8 cellular contexts compared by ENCODE assay signal in the genomic region with DNA sequence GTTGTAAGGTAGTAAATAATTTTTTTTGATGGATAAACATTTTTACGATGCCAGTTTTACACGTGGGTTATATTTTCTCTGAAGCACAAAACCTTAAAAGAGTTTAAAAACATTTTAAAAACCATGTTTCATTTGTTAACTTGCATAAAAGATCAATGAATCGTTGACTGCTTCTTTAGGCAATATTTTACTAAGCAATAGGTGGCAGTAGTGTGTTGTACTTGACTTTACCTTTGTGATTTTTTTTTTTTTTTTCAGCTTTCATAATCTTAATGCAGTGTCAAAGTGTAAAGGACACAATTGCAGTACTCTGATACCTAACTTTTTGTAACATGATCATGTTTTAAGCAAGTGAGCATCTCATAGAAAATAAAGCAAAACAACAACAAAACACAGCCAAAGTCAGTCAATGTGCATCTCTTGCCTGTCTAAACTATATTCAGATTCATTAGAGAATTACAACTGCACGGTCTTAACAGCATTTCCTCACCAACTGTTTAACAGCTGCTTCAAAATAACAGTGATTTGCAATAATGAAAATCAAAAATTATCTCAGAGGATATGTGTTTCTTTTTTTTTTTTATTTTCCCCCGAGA. TPM values are rescaled to one million over a fixed set of nuclear protein-coding genes. Genes with fewer than 3 reads are reported as not detected.
A peak's percentile ranks its signal among the peaks of the same experiment; 100 is the strongest.
DNase-seq lines count a peak whose midpoint lies in the region; ATAC-seq, FAIRE-seq and TF ChIP-seq lines count a peak whose summit lies in the region.

No MANE protein-coding gene starts in this region.

- no peak for ATAC-seq in HCT116
- no peak for ATAC-seq in GM21529 (IDR thresholded peaks at IDR 0.05; ENCODE audit: unreplicated experiment)
- no peak for ATAC-seq in activated T-helper 17 cell treated with anti-CD3 and anti-CD28 coated beads, Interleukin-2, amount 50 U/mL, for 72 hours (replicated peaks)

- no peaks in the 10 kb centered on the region for H3K36me3 Mint-ChIP-seq in Calu3 (ENCODE audit: insufficient read depth, unreplicated experiment)
- peaks cover 12% of the 10 kb centered on the region for H3K36me3 Mint-ChIP-seq in activated T-helper 17 cell treated with anti-CD3 and anti-CD28 coated beads, Interleukin-2, amount 50 U/mL, for 72 hours (ENCODE audit: low read depth)

- H3K9ac ChIP-seq in HCT116 (ENCODE audit: low read length) = no peak overlapping the region

- H4K20me1 ChIP-seq in HCT116 (ENCODE audit: insufficient read depth) = 0 out of 2 replicates have a peak, but pooled peaks cover 8% of the 10 kb centered on the region

- CTCF ChIA-PET in Calu3 (lab: Charles Lee) = interaction anchor here (0.7 to 1.0 kb wide), 2 partner anchors 454 to 560 kb away, joined by 3 to 5 read pairs; no protein-coding TSS in a partner anchor
- CTCF ChIA-PET in HCT116 (lab: Charles Lee) = interaction anchor here (0.8 to 2.3 kb wide), 3 partner anchors 472 to 908 kb away, joined by 3 to 8 read pairs (median 8); no protein-coding TSS in a partner anchor

- RAD21 ChIA-PET in HCT116 (lab: Charles Lee; ENCODE audit: low non-redundant PET in 1 of 2, low total read pairs in 2 of 2, uncharacterized antibody in 2 of 2, unreplicated experiment in 2 of 2) = interaction anchor here (0.6 to 1.2 kb wide), 2 partner anchors 561 to 655 kb away, joined by 3 read pairs; no protein-coding TSS in a partner anchor

- intact Hi-C loops in Calu3 (cut with micrococcal nuclease; ENCODE audit: unreplicated experiment) (loop anchor here (1.0 to 2.0 kb wide), 2 partner anchors 474 to 779 kb away; no protein-coding TSS in a partner anchor), HCT116 (cut with micrococcal nuclease) (loop anchor here (1.0 to 10.0 kb wide), 6 partner anchors 245 to 775 kb away; no protein-coding TSS in a partner anchor), prostate gland (cut with DNase I) (loop anchor here (10.0 kb wide), 1 partner anchor 777 kb away; no protein-coding TSS in a partner anchor)

- no peak for DNase-seq in Calu3
- no peak for DNase-seq in HCT116 (ENCODE audit: low read depth, low spot score)
- DNase-seq in NCI-H748 (lab: John Stamatoyannopoulos, UW; ENCODE audit: unreplicated experiment) = peak; percentile 58
- DNase-seq in prostate gland (ENCODE audit: low spot score) = no peak
- no peak for DNase-seq in T-helper 9 cell

- H3K27ac Mint-ChIP-seq in Calu3 (ENCODE audit: unreplicated experiment) = no peak overlapping the region
- no peak overlapping the region for H3K27ac Mint-ChIP-seq in activated T-helper 17 cell treated with anti-CD3 and anti-CD28 coated beads, Interleukin-2, amount 50 U/mL, for 72 hours

- no peaks in the 10 kb centered on the region; a peak in 1 of 4 replicates for H3K9me3 ChIP-seq in HCT116 (ENCODE audit: control insufficient read depth in 1 of 2, insufficient read depth in 1 of 2, low read depth in 1 of 2, low read length in 2 of 2)
- H3K9me3 ChIP-seq in prostate gland = no peaks in the 10 kb centered on the region

- no peaks in the 10 kb centered on the region for H3K9me3 Mint-ChIP-seq in Calu3 (ENCODE audit: low read depth, unreplicated experiment)
- peaks cover 4% of the 10 kb centered on the region for H3K9me3 Mint-ChIP-seq in activated T-helper 17 cell treated with anti-CD3 and anti-CD28 coated beads, Interleukin-2, amount 50 U/mL, for 72 hours

- H3K27ac ChIP-seq in HCT116 (ENCODE audit: low read depth, low read length) (no peak overlapping the region), prostate gland (no peak overlapping the region)

- no peak overlapping the region for H3K4me3 Mint-ChIP-seq in Calu3 (ENCODE audit: low read depth, unreplicated experiment)
- no peak overlapping the region for H3K4me3 Mint-ChIP-seq in activated T-helper 17 cell treated with anti-CD3 and anti-CD28 coated beads, Interleukin-2, amount 50 U/mL, for 72 hours

- BruUV-seq in Calu3 (replicated peaks; lab: Mats Ljungman, UMichigan) (no TSS peak), HCT116 (replicated peaks; lab: Mats Ljungman, UMichigan) (no TSS peak)

- TF ChIP-seq POLR2A in HCT116 (IDR thresholded peaks at IDR 0.05; ENCODE audit: borderline replicate concordance, extremely low read depth, insufficient read depth, insufficient read length) (no peak), prostate gland (IDR thresholded peaks at IDR 0.05) (no peak)

- no peaks in the 10 kb centered on the region for H3K9me2 ChIP-seq in HCT116 (ENCODE audit: insufficient read depth)

- FAIRE-seq in endometrium (lab: Jason Lieb, UNC) = peak; percentile 91

- peak; percentile 59 for TF ChIP-seq RAD21 in HCT116 (IDR thresholded peaks at IDR 0.05; ENCODE audit: low read depth)

- 0 out of 2 replicates have a peak, but pooled peaks cover under 1% of the 10 kb centered on the region for H3K79me2 ChIP-seq in HCT116 (ENCODE audit: insufficient read depth, low read length)

- no peak overlapping the region for H2AFZ ChIP-seq in HCT116 (ENCODE audit: low read depth, low read length, poor library complexity, severe bottlenecking)

- WGBS in prostate gland = 57% methylated on average over 5 of the region's 5 CpGs

- H3K4me1 Mint-ChIP-seq in Calu3 (ENCODE audit: low read depth, unreplicated experiment) = no peaks in the 10 kb centered on the region
- no peaks in the 10 kb centered on the region for H3K4me1 Mint-ChIP-seq in activated T-helper 17 cell treated with anti-CD3 and anti-CD28 coated beads, Interleukin-2, amount 50 U/mL, for 72 hours

- H3K27me3 Mint-ChIP-seq in Calu3 (ENCODE audit: unreplicated experiment) = no peaks in the 10 kb centered on the region
- H3K27me3 Mint-ChIP-seq in activated T-helper 17 cell treated with anti-CD3 and anti-CD28 coated beads, Interleukin-2, amount 50 U/mL, for 72 hours = no peaks in the 10 kb centered on the region

- H3K4me1 ChIP-seq in HCT116 (ENCODE audit: control insufficient read depth in 1 of 2, insufficient read depth in 2 of 2, low read length in 2 of 2) = no peaks in the 10 kb centered on the region
- no peaks in the 10 kb centered on the region for H3K4me1 ChIP-seq in prostate gland (replicated peaks)

- no peak overlapping the region for H3K4me2 ChIP-seq in HCT116 (ENCODE audit: low read length)

- no peak overlapping the region for H3K4me3 ChIP-seq in HCT116 (replicated peaks in 1 of 2; ENCODE audit: low read depth in 1 of 2, low read length in 2 of 2)
- H3K4me3 ChIP-seq in prostate gland = no peak overlapping the region

- POLR2A ChIA-PET in HCT116 (lab: Charles Lee) = no interaction called here

- H3K27me3 ChIP-seq in HCT116 (ENCODE audit: insufficient read depth, low read length) (no peaks in the 10 kb centered on the region), prostate gland (replicated peaks; ENCODE audit: insufficient read depth) (no peaks in the 10 kb centered on the region)

- TF ChIP-seq CTCF in Calu3 (IDR thresholded peaks at IDR 0.05; ENCODE audit: unreplicated experiment) (peak; percentile 22), HCT116 (IDR thresholded peaks at IDR 0.05 in 2 of 3, conservative IDR thresholded peaks at IDR 0.05 in 1 of 3; ENCODE audit: borderline replicate concordance in 1 of 3, insufficient read depth in 1 of 3, low read depth in 2 of 3, low read length in 2 of 3) (peak; percentile 37 to 72 (median 51); a peak in 4 of 6 replicates), prostate gland (IDR thresholded peaks at IDR 0.05) (peak in 3 of 4 experiments; percentile 34 to 47 (median 39))

- H3K36me3 ChIP-seq in HCT116 (ENCODE audit: control insufficient read depth in 1 of 2, insufficient read depth in 2 of 2, low read length in 2 of 2) (no peaks in the 10 kb centered on the region), prostate gland (no peaks in the 10 kb centered on the region)

TF ChIP-seq in HCT116, 20 proteins besides CTCF, POLR2A, EP300 and RAD21:
- no peak for TF ChIP-seq TCF7L2 (IDR thresholded peaks at IDR 0.05; ENCODE audit: borderline replicate concordance, extremely low read depth, insufficient read depth, insufficient read length)
- no peak for TF ChIP-seq ZNF274 (IDR thresholded peaks at IDR 0.05; ENCODE audit: low read depth, low read length)
- no peak for TF ChIP-seq SIN3A (IDR thresholded peaks at IDR 0.05; ENCODE audit: low read depth)
- TF ChIP-seq CEBPB (IDR thresholded peaks at IDR 0.05; ENCODE audit: low read depth) = no peak
- TF ChIP-seq POLR2AphosphoS5 (IDR thresholded peaks at IDR 0.05; ENCODE audit: low read depth, low read length) = no peak
- no peak for TF ChIP-seq CBX3 (IDR thresholded peaks at IDR 0.05; ENCODE audit: low read depth)
- TF ChIP-seq, protein P1, sequence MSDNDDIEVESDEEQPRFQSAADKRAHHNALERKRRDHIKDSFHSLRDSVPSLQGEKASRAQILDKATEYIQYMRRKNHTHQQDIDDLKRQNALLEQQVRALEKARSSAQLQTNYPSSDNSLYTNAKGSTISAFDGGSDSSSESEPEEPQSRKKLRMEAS (IDR thresholded peaks at IDR 0.05) = no peak
- TF ChIP-seq JUND (IDR thresholded peaks at IDR 0.05) = no peak

RNA-seq across cellular contexts. Expression of a gene that starts 27.7 kb away (rescaled TPM):
- 14.9 and 17.9 TPM in 2 replicates for total RNA-seq in Calu3 (2022)
- 18.3 TPM for total RNA-seq in HCT116 (2021; ENCODE audit: unreplicated experiment)
- polyA plus RNA-seq in HCT116 (2012) = 6.3 and 7.8 TPM in 2 replicates
- total RNA-seq in prostate gland = 10 to 100 TPM in 1 of 2 donors, 1 to 10 TPM in 1; 8.8 to 23.2 TPM
- total RNA-seq in activated T-helper 17 cell treated with anti-CD3 and anti-CD28 coated beads, Interleukin-2, amount 50 U/mL, for 72 hours = 10 to 100 TPM; 10.5 to 18.9 TPM

RNA-seq across cellular contexts. Expression of a gene that starts 27.8 kb away (rescaled TPM):
- total RNA-seq in Calu3 (2022) (0.68 TPM in 1 of 2 replicates, not detected in the other), HCT116 (2021; ENCODE audit: unreplicated experiment) (1.5 TPM), prostate gland (1 to 10 TPM in 1 of 2 donors, under 1 TPM in 1; 0.36 to 2.5 TPM)
- 0.09 and 0.10 TPM in 2 replicates for polyA plus RNA-seq in HCT116 (2012)
- under 1 TPM; 0.11 to 0.26 TPM for total RNA-seq in activated T-helper 17 cell treated with anti-CD3 and anti-CD28 coated beads, Interleukin-2, amount 50 U/mL, for 72 hours
